ENCODE assay signal across 14 cellular contexts in genomic region chr11:45879803-45880685, GRCh38. TPM values are rescaled to one million over a fixed set of nuclear protein-coding genes. Genes with fewer than 3 reads are reported as not detected.
A peak's percentile ranks its signal among the peaks of the same experiment; 100 is the strongest.
DNase-seq lines count a peak whose midpoint lies in the region; ATAC-seq, FAIRE-seq and TF ChIP-seq lines count a peak whose summit lies in the region.
"Had no signal": no experiment of that assay in that cellular context is flagged by ENCODE, and none has a peak within 500 bp of the region (broad histone marks: within the 10 kb centered on the region; RNA-seq: fewer than 3 reads in every experiment).

No MANE protein-coding gene starts in this region.

- ATAC-seq in heart left ventricle, result no peak
- ATAC-seq: stimulated activated naive CD8-positive, alpha-beta T cell treated with anti-CD3 and anti-CD28 coated beads, Interleukin-15, amount 100 ng/mL, for 72 hours had no signal

- peaks cover 4% of the 10 kb centered on the region for H3K27me3 Mint-ChIP-seq in activated CD4-positive, alpha-beta memory T cell treated with anti-CD3 and anti-CD28 coated beads, Interleukin-2, amount 10 ng/mL, durations not matched to agents 7 days and 5 days
- H3K27me3 Mint-ChIP-seq: activated T-cell treated with anti-CD3 and anti-CD28 coated beads, Interleukin-2, amount 50 U/mL, for 24 hours; B cell had no signal

- H3K4me3 ChIP-seq in BE2C (ENCODE audit: low read depth, low read length), result peak overlapping the region; percentile 30
- H3K4me3 ChIP-seq in kidney (ENCODE audit: low read length in 2 of 2), result no peak overlapping the region
- H3K4me3 ChIP-seq in heart left ventricle, result no peak overlapping the region

- H3K9me3 ChIP-seq in BE2C (no peaks in the 10 kb centered on the region), kidney (ENCODE audit: control insufficient read depth in 1 of 2, low read length in 2 of 2) (no peaks in the 10 kb centered on the region), heart left ventricle (no peaks in the 10 kb centered on the region)

- TF ChIP-seq CTCF in BE2C (IDR thresholded peaks at IDR 0.05; ENCODE audit: low read depth, low read length), result no peak
- no peak for TF ChIP-seq CTCF in kidney (IDR thresholded peaks at IDR 0.05; ENCODE audit: borderline replicate concordance, extremely low read depth, insufficient read depth)
- TF ChIP-seq CTCF in heart left ventricle (IDR thresholded peaks at IDR 0.05), result no peak

- DNase-seq in BE2C (peak; percentile 76), MV-4-11 (lab: John Stamatoyannopoulos, UW) (peak; percentile 79), SW480 (ENCODE audit: low spot score) (peak; percentile 94), kidney tubule cell (ENCODE audit: low spot score) (peak; percentile 42), kidney (no peak), heart left ventricle (no peak)
- no peak for DNase-seq in activated CD4-positive, alpha-beta T cell treated with anti-CD3 and anti-CD28 coated beads for 48 hours
- DNase-seq in activated CD4-positive, alpha-beta memory T cell treated with anti-CD3 and anti-CD28 coated beads, Interleukin-2, amount 10 ng/mL, durations not matched to agents 7 days and 5 days, result no peak
- DNase-seq: activated T-cell treated with anti-CD3 and anti-CD28 coated beads, Interleukin-2, amount 50 U/mL, for 24 hours; KBM-7; stimulated activated naive CD8-positive, alpha-beta T cell treated with anti-CD3 and anti-CD28 coated beads, Interleukin-15, amount 100 ng/mL, for 72 hours had no signal

- CTCF ChIA-PET in activated CD4-positive, alpha-beta memory T cell treated with anti-CD3 and anti-CD28 coated beads, Interleukin-2, amount 10 ng/mL, durations not matched to agents 7 days and 5 days (lab: Charles Lee), result no interaction called here

- intact Hi-C loops in kidney (cut with DNase I) (no loop called here), heart left ventricle (cut with DNase I) (loop anchor here in 2 of 10 donors (10.0 kb wide), 1 partner anchor 125 kb away; no protein-coding TSS in a partner anchor)

- H3K36me3 Mint-ChIP-seq in activated CD4-positive, alpha-beta memory T cell treated with anti-CD3 and anti-CD28 coated beads, Interleukin-2, amount 10 ng/mL, durations not matched to agents 7 days and 5 days (ENCODE audit: low read depth), result peaks cover 19% of the 10 kb centered on the region

- H3K36me3 ChIP-seq in BE2C (peaks cover 9% of the 10 kb centered on the region; the same call in 1 of the 2 replicates), kidney (ENCODE audit: control insufficient read depth in 1 of 2, insufficient read depth in 2 of 2, low read length in 2 of 2) (peaks cover 26 to 62% of the 10 kb centered on the region in 2 donors), heart left ventricle (peaks cover 5 to 81% (median 62%) of the 10 kb centered on the region in 9 donors)

- H3K9ac ChIP-seq in kidney (ENCODE audit: low read length in 2 of 2), result no peak overlapping the region

- TF ChIP-seq POLR2A in heart left ventricle (IDR thresholded peaks at IDR 0.05), result no peak

- H3K27ac Mint-ChIP-seq in activated CD4-positive, alpha-beta memory T cell treated with anti-CD3 and anti-CD28 coated beads, Interleukin-2, amount 10 ng/mL, durations not matched to agents 7 days and 5 days, result no peak overlapping the region
- H3K27ac Mint-ChIP-seq: activated T-cell treated with anti-CD3 and anti-CD28 coated beads, Interleukin-2, amount 50 U/mL, for 24 hours; B cell; stimulated activated naive CD8-positive, alpha-beta T cell treated with anti-CD3 and anti-CD28 coated beads, Interleukin-15, amount 100 ng/mL, for 72 hours had no signal

- POLR2A ChIA-PET in activated CD4-positive, alpha-beta memory T cell treated with anti-CD3 and anti-CD28 coated beads, Interleukin-2, amount 10 ng/mL, durations not matched to agents 7 days and 5 days (lab: Charles Lee), result no interaction called here

- H3K27me3 ChIP-seq in BE2C (no peaks in the 10 kb centered on the region), heart left ventricle (no peaks in the 10 kb centered on the region)

- FAIRE-seq in kidney (lab: Jason Lieb, UNC), result no peak
- FAIRE-seq: H1 had no signal

- H3K4me1 Mint-ChIP-seq in activated CD4-positive, alpha-beta memory T cell treated with anti-CD3 and anti-CD28 coated beads, Interleukin-2, amount 10 ng/mL, durations not matched to agents 7 days and 5 days, result peaks cover 4% of the 10 kb centered on the region

- H3K9me3 Mint-ChIP-seq in activated CD4-positive, alpha-beta memory T cell treated with anti-CD3 and anti-CD28 coated beads, Interleukin-2, amount 10 ng/mL, durations not matched to agents 7 days and 5 days, result no peaks in the 10 kb centered on the region
- H3K9me3 Mint-ChIP-seq: activated T-cell treated with anti-CD3 and anti-CD28 coated beads, Interleukin-2, amount 50 U/mL, for 24 hours; stimulated activated naive CD8-positive, alpha-beta T cell treated with anti-CD3 and anti-CD28 coated beads, Interleukin-15, amount 100 ng/mL, for 72 hours had no signal

- WGBS in heart left ventricle, 4 donors, result 70 to 78% (median 72%) methylated on average over 7 of the region's 7 CpGs

- peak overlapping the region in 1 of 2 donors; percentile 23 for H3K27ac ChIP-seq in kidney (ENCODE audit: low read depth in 2 of 2, low read length in 2 of 2)
- peak overlapping the region in 1 of 12 donors; percentile 24 for H3K27ac ChIP-seq in heart left ventricle

- H3K4me1 ChIP-seq in BE2C, result peaks cover 17% of the 10 kb centered on the region
- H3K4me1 ChIP-seq in kidney (ENCODE audit: control insufficient read depth in 1 of 2, insufficient read depth in 1 of 2, low read depth in 1 of 2, low read length in 2 of 2), result peaks cover 0 to 4% of the 10 kb centered on the region in 2 donors
- H3K4me1 ChIP-seq in heart left ventricle, result peaks cover 0 to 29% (median 3%) of the 10 kb centered on the region in 12 donors

- no peak overlapping the region for H3K4me3 Mint-ChIP-seq in activated CD4-positive, alpha-beta memory T cell treated with anti-CD3 and anti-CD28 coated beads, Interleukin-2, amount 10 ng/mL, durations not matched to agents 7 days and 5 days
- H3K4me3 Mint-ChIP-seq: activated T-cell treated with anti-CD3 and anti-CD28 coated beads, Interleukin-2, amount 50 U/mL, for 24 hours; B cell; stimulated activated naive CD8-positive, alpha-beta T cell treated with anti-CD3 and anti-CD28 coated beads, Interleukin-15, amount 100 ng/mL, for 72 hours had no signal

RNA-seq across cellular contexts. Expression of gene MAPK8IP1, which starts 5.4 kb away (rescaled TPM):
- 165 TPM for polyA plus RNA-seq in BE2C (2012; ENCODE audit: insufficient read depth, insufficient read length, low read depth)
- total RNA-seq in activated CD4-positive, alpha-beta memory T cell treated with anti-CD3 and anti-CD28 coated beads, Interleukin-2, amount 10 ng/mL, durations not matched to agents 7 days and 5 days, result under 1 TPM; 0.48 to 0.50 TPM
- total RNA-seq in kidney (15.7 TPM), heart left ventricle (1 to 10 TPM; 5.0 to 8.0 (median 7.6) TPM)
- polyA plus RNA-seq in kidney (ENCODE audit: insufficient read depth, low read depth, low replicate concordance) (24.8 TPM), heart left ventricle (1 to 10 TPM; 2.4 to 3.1 TPM)

RNA-seq across cellular contexts. Expression of gene FREY1, which starts 27.0 kb away (rescaled TPM):
- not detected for polyA plus RNA-seq in BE2C (2012; ENCODE audit: insufficient read depth, insufficient read length, low read depth)
- total RNA-seq in activated CD4-positive, alpha-beta memory T cell treated with anti-CD3 and anti-CD28 coated beads, Interleukin-2, amount 10 ng/mL, durations not matched to agents 7 days and 5 days, result 1 to 10 TPM; 1.5 to 2.3 TPM
- total RNA-seq in kidney, result 1.0 TPM
- polyA plus RNA-seq in kidney (ENCODE audit: insufficient read depth, low read depth, low replicate concordance), result 0.99 TPM
- total RNA-seq in heart left ventricle, result under 1 TPM in 4 of 9 donors, not detected in 5; 0.37 to 1.00 (median 0.46) TPM
- under 1 TPM; 0.40 to 0.46 TPM for polyA plus RNA-seq in heart left ventricle
- total RNA-seq: kidney epithelial cell had no signal

RNA-seq across cellular contexts. Expression of gene CRY2, which starts 32.8 kb away (rescaled TPM):
- 12.8 TPM for polyA plus RNA-seq in BE2C (2012; ENCODE audit: insufficient read depth, insufficient read length, low read depth)
- 10 to 100 TPM; 18.4 to 22.7 TPM for total RNA-seq in activated CD4-positive, alpha-beta memory T cell treated with anti-CD3 and anti-CD28 coated beads, Interleukin-2, amount 10 ng/mL, durations not matched to agents 7 days and 5 days
- total RNA-seq in kidney (44.5 TPM), heart left ventricle (100 to 1,000 TPM in 2 of 9 donors, 10 to 100 TPM in 7; 40.2 to 132 (median 72.7) TPM)
- polyA plus RNA-seq in kidney (ENCODE audit: insufficient read depth, low read depth, low replicate concordance) (20.7 TPM), heart left ventricle (10 to 100 TPM; 23.2 to 26.6 TPM)

RNA-seq across cellular contexts. Expression of gene PEX16, which starts 37.6 kb away (rescaled TPM):
- polyA plus RNA-seq in BE2C (2012; ENCODE audit: insufficient read depth, insufficient read length, low read depth), result 66.1 TPM
- 10 to 100 TPM; 54.1 to 55.0 TPM for total RNA-seq in activated CD4-positive, alpha-beta memory T cell treated with anti-CD3 and anti-CD28 coated beads, Interleukin-2, amount 10 ng/mL, durations not matched to agents 7 days and 5 days
- total RNA-seq in kidney (38.4 TPM), heart left ventricle (10 to 100 TPM; 10.4 to 20.0 (median 14.6) TPM)
- polyA plus RNA-seq in kidney (ENCODE audit: insufficient read depth, low read depth, low replicate concordance) (46.0 TPM), heart left ventricle (10 to 100 TPM; 16.3 to 22.8 TPM)

RNA-seq across cellular contexts. Expression of gene LARGE2, which starts 42.4 kb away (rescaled TPM):
- polyA plus RNA-seq in BE2C (2012; ENCODE audit: insufficient read depth, insufficient read length, low read depth), result not detected
- total RNA-seq in activated CD4-positive, alpha-beta memory T cell treated with anti-CD3 and anti-CD28 coated beads, Interleukin-2, amount 10 ng/mL, durations not matched to agents 7 days and 5 days, result 1 to 10 TPM in 1 of 2 experiments, under 1 TPM in 1; 0.58 to 1.1 TPM
- total RNA-seq in kidney (13.1 TPM), heart left ventricle (under 1 TPM in 1 of 9 donors, not detected in 8; 0.88 TPM)
- polyA plus RNA-seq in kidney (ENCODE audit: insufficient read depth, low read depth, low replicate concordance) (29.8 TPM), heart left ventricle (under 1 TPM in 1 of 2 donors, not detected in 1; 0.17 TPM)

Comparison
In these comparisons a context has a peak if more than half of its experiments do, and no peak if none do; other contexts are left out.
1. DNase-seq: peak in BE2C (single experiment), MV-4-11 (single experiment), SW480 (single experiment) and kidney tubule cell (single experiment); none in activated CD4-positive, alpha-beta T cell treated with anti-CD3 and anti-CD28 coated beads for 48 hours (single experiment), activated CD4-positive, alpha-beta memory T cell treated with anti-CD3 and anti-CD28 coated beads, Interleukin-2, amount 10 ng/mL, durations not matched to agents 7 days and 5 days (single experiment), kidney (single experiment) and heart left ventricle (0 of 5).